ENCODE assay signal across 1 cellular context in genomic region chr17:16988749-16989229, GRCh38.
TF ChIP-seq lines count a peak whose summit lies in the region.

No MANE protein-coding gene starts in this region.

TF ChIP-seq in GM12878, 131 proteins besides CTCF, POLR2A, EP300 and RAD21 (continued from another document):
- TF ChIP-seq BCLAF1 (IDR thresholded peaks at IDR 0.05) = no peak
- no peak for TF ChIP-seq ZBTB33 (IDR thresholded peaks at IDR 0.05)
- no peak for TF ChIP-seq BCL3 (IDR thresholded peaks at IDR 0.05; ENCODE audit: borderline replicate concordance, insufficient read depth, low read depth, low read length, poor library complexity, severe bottlenecking)
- TF ChIP-seq RAD51 (IDR thresholded peaks at IDR 0.05) = no peak
